8 cellular contexts compared by ENCODE assay signal in genomic region chr18:31683968-31684278, GRCh38. TPM values are rescaled to one million over a fixed set of nuclear protein-coding genes. Genes with fewer than 3 reads are reported as not detected.
DNase-seq lines count a peak whose midpoint lies in the region; ATAC-seq and TF ChIP-seq lines count a peak whose summit lies in the region.

No MANE protein-coding gene starts in this region.

- WGBS in esophagus, 2 donors, result 10 to 11% methylated on average over 9 of the region's 9 CpGs

- no peak for ATAC-seq in GM21737 (IDR thresholded peaks at IDR 0.05; ENCODE audit: unreplicated experiment)
- ATAC-seq in GM18502 (IDR thresholded peaks at IDR 0.05; ENCODE audit: poor library complexity, unreplicated experiment), result no peak

- DNase-seq in Peyer's patch (no peak), NCI-H1048 (lab: John Stamatoyannopoulos, UW) (no peak), erythroblast (lab: John Stamatoyannopoulos, UW) (no peak)

- TF ChIP-seq CTCF in Peyer's patch (IDR thresholded peaks at IDR 0.05) (no peak), parathyroid adenoma (IDR thresholded peaks at IDR 0.05) (no peak)

- H3K4me1 ChIP-seq in Peyer's patch (peaks cover 0 to 14% (median 5%) of the 10 kb centered on the region in 4 donors), esophagus (ENCODE audit: control insufficient read depth in 2 of 2, insufficient read depth in 2 of 2, low read length in 1 of 2) (peaks cover 3 to 9% of the 10 kb centered on the region in 2 donors), parathyroid adenoma (peaks cover 18% of the 10 kb centered on the region)

- H3K4me2 ChIP-seq in parathyroid adenoma (ENCODE audit: low read length), result peak overlapping the region; percentile 95

- H3K79me2 ChIP-seq in parathyroid adenoma, result peaks cover 16% of the 10 kb centered on the region

- H3K9ac ChIP-seq in parathyroid adenoma, result peak overlapping the region; percentile 5

- peak overlapping the region in 3 of 4 donors; percentile 17 to 90 (median 89) for H3K27ac ChIP-seq in Peyer's patch
- peak overlapping the region in 1 of 2 donors; percentile 61 for H3K27ac ChIP-seq in esophagus (ENCODE audit: low read depth in 2 of 2, low read length in 1 of 2)
- peak overlapping the region; percentile 77 for H3K27ac ChIP-seq in parathyroid adenoma

- H3K9me3 ChIP-seq in Peyer's patch (no peaks in the 10 kb centered on the region), esophagus (ENCODE audit: control insufficient read depth in 2 of 2, insufficient read depth in 1 of 2, low read depth in 1 of 2, low read length in 1 of 2) (no peaks in the 10 kb centered on the region), parathyroid adenoma (ENCODE audit: control insufficient read depth, low read length) (no peaks in the 10 kb centered on the region)

- H3K27me3 ChIP-seq in Peyer's patch (no peaks in the 10 kb centered on the region), esophagus (ENCODE audit: control insufficient read depth in 1 of 2, insufficient read depth in 2 of 2, low read length in 2 of 2) (no peaks in the 10 kb centered on the region), parathyroid adenoma (ENCODE audit: control insufficient read depth, insufficient read depth, low read length) (no peaks in the 10 kb centered on the region)

- H3K36me3 ChIP-seq in Peyer's patch, result no peaks in the 10 kb centered on the region
- H3K36me3 ChIP-seq in esophagus (ENCODE audit: control insufficient read depth in 2 of 2, insufficient read depth in 2 of 2, low read length in 1 of 2), result no peaks in the 10 kb centered on the region
- no peaks in the 10 kb centered on the region for H3K36me3 ChIP-seq in parathyroid adenoma (ENCODE audit: control insufficient read depth, insufficient read depth, low read length)

- H3K4me3 ChIP-seq in GM08714 (ENCODE audit: low read length) (peak overlapping the region; percentile 79), Peyer's patch (peak overlapping the region in 3 of 4 donors; percentile 37 to 80 (median 77)), esophagus (ENCODE audit: low read depth in 1 of 2, low read length in 2 of 2) (peak overlapping the region; percentile 55 to 68), parathyroid adenoma (ENCODE audit: low read depth, low read length) (peak overlapping the region; percentile 70)

- H2AFZ ChIP-seq in parathyroid adenoma, result peak overlapping the region; percentile 85

- TF ChIP-seq POLR2A in Peyer's patch (IDR thresholded peaks at IDR 0.05) (no peak), erythroblast (IDR thresholded peaks at IDR 0.05; ENCODE audit: low read length) (no peak)

RNA-seq across cellular contexts. Expression of gene B4GALT6, which starts 0.5 kb away (rescaled TPM):
- 10 to 100 TPM in 1 of 4 donors, 1 to 10 TPM in 3; 5.0 to 20.7 (median 6.0) TPM for total RNA-seq in Peyer's patch
- 1 to 10 TPM; 1.2 to 2.4 TPM for polyA plus RNA-seq in esophagus
